Comparison of ENCODE assay signal across 8 cellular contexts in the genomic region with DNA sequence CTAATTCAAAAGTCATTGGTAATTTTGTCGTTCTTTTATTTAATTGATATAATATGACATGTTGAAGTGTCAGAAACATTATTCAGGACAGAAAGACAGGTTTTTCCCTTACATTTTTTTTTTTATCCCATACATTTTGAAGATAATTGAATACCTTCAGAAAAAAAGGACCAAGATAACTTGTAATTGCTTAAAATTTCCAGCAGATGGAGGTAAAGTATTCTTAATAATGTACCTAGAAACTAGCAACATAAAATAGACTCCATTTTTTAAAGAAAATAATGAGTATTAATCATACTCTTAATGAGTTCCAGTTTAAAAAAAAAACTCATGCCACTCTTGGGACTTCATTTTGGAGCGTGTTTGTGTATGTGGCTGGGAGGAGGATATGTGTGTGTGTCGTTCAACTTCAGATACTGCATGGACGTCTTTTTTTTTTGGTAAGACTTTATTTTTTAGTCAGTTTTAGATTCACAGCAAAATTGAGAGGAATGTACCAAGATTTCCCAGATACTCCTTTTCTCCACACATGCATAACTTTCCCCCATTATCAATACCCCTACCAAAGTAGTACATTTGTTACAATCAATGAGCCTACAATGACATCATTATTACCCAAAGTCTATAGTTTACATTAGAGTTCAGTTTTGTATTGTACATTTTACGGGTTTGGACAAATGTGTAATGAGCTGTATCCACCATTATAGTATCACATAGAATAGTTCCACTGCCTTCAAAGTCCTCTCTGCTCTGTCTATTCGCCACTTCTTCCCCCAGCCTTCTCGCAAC.
A peak's percentile ranks its signal among the peaks of the same experiment; 100 is the strongest.
DNase-seq lines count a peak whose midpoint lies in the region; ATAC-seq and TF ChIP-seq lines count a peak whose summit lies in the region.

No MANE protein-coding gene starts in this region.

- H3K27me3 ChIP-seq in tibial artery = peaks cover 0 to 6% of the 10 kb centered on the region in 2 donors
- H3K27me3 ChIP-seq in neuronal stem cell (ENCODE audit: control insufficient read depth in 3 of 3, insufficient read depth in 3 of 3, low read depth in 1 of 3, low read length in 3 of 3) = no peaks in the 10 kb centered on the region

- H2BK12ac ChIP-seq in neuronal stem cell (ENCODE audit: low read length) = no peak overlapping the region

- H3K9me3 ChIP-seq in SK-N-MC (ENCODE audit: low read depth, low read length) (no peaks in the 10 kb centered on the region), tibial artery (no peaks in the 10 kb centered on the region), neuronal stem cell (replicated peaks in 1 of 2; ENCODE audit: control insufficient read depth in 2 of 2, insufficient read depth in 1 of 2, low read depth in 1 of 2, low read length in 2 of 2) (no peaks in the 10 kb centered on the region)

- no CpG with 5 or more reads among the region's 7 CpGs for WGBS in neuronal stem cell (ENCODE audit: extremely low coverage in 2 of 2, insufficient read length in 2 of 2, insufficient replicate concordance in 1 of 2), 2 donors

- H3K9ac ChIP-seq in SK-N-MC (ENCODE audit: insufficient read length) = no peak overlapping the region
- no peak overlapping the region for H3K9ac ChIP-seq in neuronal stem cell (ENCODE audit: low read depth, low read length, poor library complexity)

- H3K4me2 ChIP-seq in neuronal stem cell (ENCODE audit: insufficient read depth, low read length, poor library complexity, severe bottlenecking) = no peak overlapping the region

- peak; percentile 48 for ATAC-seq in HG03565 (IDR thresholded peaks at IDR 0.05; ENCODE audit: unreplicated experiment)
- ATAC-seq in stimulated activated naive CD8-positive, alpha-beta T cell treated with anti-CD3 and anti-CD28 coated beads, Interleukin-15, Interleukin-2, amounts not matched to agents 100 U/mL and 50 U/mL, for 24 hours = no peak

- H2BK5ac ChIP-seq in neuronal stem cell (ENCODE audit: low read length) = no peak overlapping the region

- H3K36me3 ChIP-seq in SK-N-MC (ENCODE audit: insufficient read depth, low read length) = no peaks in the 10 kb centered on the region
- no peaks in the 10 kb centered on the region for H3K36me3 ChIP-seq in tibial artery
- H3K36me3 ChIP-seq in neuronal stem cell (replicated peaks in 1 of 2; ENCODE audit: control insufficient read depth in 2 of 2, insufficient read depth in 2 of 2, low read length in 2 of 2) = no peaks in the 10 kb centered on the region

- DNase-seq in DMS153 treated with DMSO at 0.1 percent for 48 hours (lab: John Stamatoyannopoulos, UW; ENCODE audit: unreplicated experiment) = peak; percentile 15
- DNase-seq in SK-N-MC (ENCODE audit: low read depth, low spot score) = peak; percentile 6
- peak; percentile 33 for DNase-seq in glomerular visceral epithelial cell (ENCODE audit: extremely low spot score)
- no peak for DNase-seq in tibial artery
- no peak for DNase-seq in activated CD4-positive, CD25-positive, alpha-beta regulatory T cell (lab: John Stamatoyannopoulos, UW)
- no peak for DNase-seq in stimulated activated naive CD8-positive, alpha-beta T cell treated with anti-CD3 and anti-CD28 coated beads, Interleukin-15, Interleukin-2, amounts not matched to agents 100 U/mL and 50 U/mL, for 24 hours
- DNase-seq in neuronal stem cell (ENCODE audit: low spot score) = no peak

- no peak overlapping the region for H3K14ac ChIP-seq in neuronal stem cell (ENCODE audit: low read length)

- no peak overlapping the region for H3K18ac ChIP-seq in neuronal stem cell (ENCODE audit: low read length)

- no peak overlapping the region for H2AK5ac ChIP-seq in neuronal stem cell (ENCODE audit: low read depth, low read length)

- TF ChIP-seq CTCF in tibial artery (IDR thresholded peaks at IDR 0.05) = peak; percentile 35 to 47

- no peak overlapping the region for H3K4ac ChIP-seq in neuronal stem cell (ENCODE audit: low read length)

- H4K8ac ChIP-seq in neuronal stem cell (ENCODE audit: low read depth, low read length) = no peak overlapping the region

- H3K23ac ChIP-seq in neuronal stem cell (ENCODE audit: low read depth, low read length, poor library complexity) = no peak overlapping the region

- H3K4me3 ChIP-seq in SK-N-MC = peak overlapping the region; percentile 15; the same call in 1 of the 2 replicates
- peak overlapping the region in 1 of 2 donors; percentile 15 for H3K4me3 ChIP-seq in tibial artery
- H3K4me3 ChIP-seq in neuronal stem cell (ENCODE audit: low read length in 2 of 2) = no peak overlapping the region

- no peak overlapping the region for H2BK120ac ChIP-seq in neuronal stem cell (ENCODE audit: low read depth, low read length)

- no peak overlapping the region for H4K91ac ChIP-seq in neuronal stem cell (ENCODE audit: low read depth, low read length, poor library complexity)

- no peak overlapping the region for H2BK15ac ChIP-seq in neuronal stem cell (ENCODE audit: low read length)

- no peak overlapping the region for H2AFZ ChIP-seq in neuronal stem cell (ENCODE audit: low read length)

- intact Hi-C loops in tibial artery (cut with DNase I; ENCODE audit: low total_unique reads) = no loop called here

- H3K79me1 ChIP-seq in neuronal stem cell (ENCODE audit: low read depth, low read length) = no peaks in the 10 kb centered on the region

- no peak overlapping the region for H3K27ac ChIP-seq in SK-N-MC
- no peak overlapping the region for H3K27ac ChIP-seq in tibial artery
- H3K27ac ChIP-seq in neuronal stem cell (replicated peaks; ENCODE audit: low read length) = no peak overlapping the region

- H3K4me1 ChIP-seq in tibial artery = no peaks in the 10 kb centered on the region
- H3K4me1 ChIP-seq in neuronal stem cell (ENCODE audit: control insufficient read depth in 2 of 2, insufficient read depth in 1 of 2, low read depth in 1 of 2, low read length in 2 of 2) = no peaks in the 10 kb centered on the region

Comparison
In these comparisons a context has a peak if more than half of its experiments do, and no peak if none do; other contexts are left out.
1. DNase-seq: peak in DMS153 treated with DMSO at 0.1 percent for 48 hours (single experiment), SK-N-MC (single experiment) and glomerular visceral epithelial cell (single experiment); none in tibial artery (0 of 2), activated CD4-positive, CD25-positive, alpha-beta regulatory T cell (0 of 4), stimulated activated naive CD8-positive, alpha-beta T cell treated with anti-CD3 and anti-CD28 coated beads, Interleukin-15, Interleukin-2, amounts not matched to agents 100 U/mL and 50 U/mL, for 24 hours (single experiment) and neuronal stem cell (single experiment).